13 cellular contexts compared by ENCODE assay signal in the genomic region with DNA sequence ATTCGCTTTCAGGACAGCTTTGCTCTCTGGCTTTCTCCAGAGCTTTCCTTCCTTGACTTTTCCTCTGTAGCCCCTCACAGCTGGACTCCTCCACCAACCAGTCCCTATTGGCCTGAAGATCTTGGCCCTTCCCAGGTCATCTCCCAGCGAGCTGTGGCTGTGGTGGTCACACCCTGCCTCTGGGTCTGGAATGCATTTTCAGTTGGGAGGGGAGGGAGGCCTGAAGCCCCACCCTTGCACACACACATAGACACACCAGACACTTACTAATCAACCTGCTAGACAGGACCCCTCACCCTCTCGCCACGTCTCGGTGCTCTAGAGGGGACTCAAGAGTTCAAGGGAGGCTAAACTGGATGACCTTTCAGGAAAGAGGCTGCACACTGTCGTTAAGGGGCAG. TPM values are rescaled to one million over a fixed set of nuclear protein-coding genes. Genes with fewer than 3 reads are reported as not detected.
A peak's percentile ranks its signal among the peaks of the same experiment; 100 is the strongest.
DNase-seq lines count a peak whose midpoint lies in the region; ATAC-seq and TF ChIP-seq lines count a peak whose summit lies in the region.
"Had no signal": no experiment of that assay in that cellular context is flagged by ENCODE, and none has a peak within 500 bp of the region (broad histone marks: within the 10 kb centered on the region; RNA-seq: fewer than 3 reads in every experiment).

No MANE protein-coding gene starts in this region.

- ATAC-seq in WTC11 (no peak), gastroesophageal sphincter (no peak), upper lobe of right lung (peak; percentile 17)
- ATAC-seq: CD8-positive, alpha-beta T cell had no signal

- H3K27ac Mint-ChIP-seq in WTC11, result peak overlapping the region; percentile 61
- peak overlapping the region; percentile 57 for H3K27ac Mint-ChIP-seq in progenitor cell of endocrine pancreas
- H3K27ac Mint-ChIP-seq: activated naive CD4-positive, alpha-beta T cell treated with anti-CD3 and anti-CD28 coated beads, Interleukin-2, amount 10 ng/mL, durations not matched to agents 7 days and 5 days; CD8-positive, alpha-beta T cell had no signal

- DNase-seq in WTC11 (ENCODE audit: low spot score) (no peak), progenitor cell of endocrine pancreas (ENCODE audit: low spot score, unreplicated experiment) (no peak), upper lobe of right lung (no peak), NCI-H2171 treated with DMSO at 0.1 percent for 48 hours (lab: John Stamatoyannopoulos, UW) (no peak), anterior cingulate cortex (lab: John Stamatoyannopoulos, UW) (no peak)
- DNase-seq in activated naive CD4-positive, alpha-beta T cell treated with anti-CD3 and anti-CD28 coated beads, Interleukin-2, amount 50 U/mL, for 16 hours, result no peak
- DNase-seq: activated naive CD4-positive, alpha-beta T cell treated with anti-CD3 and anti-CD28 coated beads, Interleukin-2, amount 10 ng/mL, durations not matched to agents 7 days and 5 days; CD8-positive, alpha-beta T cell; H7; stimulated activated CD4-positive, alpha-beta T cell treated with anti-CD3 and anti-CD28 coated beads, Interleukin-2, amount 100 ng/mL, for 48 hours had no signal

- no peaks in the 10 kb centered on the region for H3K27me3 Mint-ChIP-seq in WTC11 (ENCODE audit: low read depth)
- no peaks in the 10 kb centered on the region for H3K27me3 Mint-ChIP-seq in progenitor cell of endocrine pancreas
- H3K27me3 Mint-ChIP-seq: activated naive CD4-positive, alpha-beta T cell treated with anti-CD3 and anti-CD28 coated beads, Interleukin-2, amount 10 ng/mL, durations not matched to agents 7 days and 5 days had no signal

- H3K36me3 Mint-ChIP-seq in WTC11, result peaks cover 9% of the 10 kb centered on the region
- peaks cover 13% of the 10 kb centered on the region for H3K36me3 Mint-ChIP-seq in progenitor cell of endocrine pancreas (ENCODE audit: insufficient read depth)
- H3K36me3 Mint-ChIP-seq: activated naive CD4-positive, alpha-beta T cell treated with anti-CD3 and anti-CD28 coated beads, Interleukin-2, amount 10 ng/mL, durations not matched to agents 7 days and 5 days; CD8-positive, alpha-beta T cell had no signal

- no peak for TF ChIP-seq POLR2A in gastroesophageal sphincter (IDR thresholded peaks at IDR 0.05)

- no peaks in the 10 kb centered on the region for H3K27me3 ChIP-seq in gastroesophageal sphincter
- no peaks in the 10 kb centered on the region for H3K27me3 ChIP-seq in upper lobe of right lung
- H3K27me3 ChIP-seq: SJSA1 had no signal

- whole genome bisulfite sequencing in gastroesophageal sphincter (ENCODE audit: low coverage in 1 of 2), 2 donors, result 49 to 75% methylated on average over 2 to 3 of the region's 6 CpGs

- H3K27ac ChIP-seq in gastroesophageal sphincter, result peak overlapping the region; percentile 78 to 84 (median 82)
- peak overlapping the region; percentile 59 for H3K27ac ChIP-seq in upper lobe of right lung

- no peak overlapping the region for H3K4me3 ChIP-seq in gastroesophageal sphincter
- no peak overlapping the region for H3K4me3 ChIP-seq in upper lobe of right lung
- H3K4me3 ChIP-seq: lung, SJSA1 had no signal

- CTCF ChIA-PET in WTC11 (lab: Charles Lee), result interaction anchor here (0.5 kb wide), 2 partner anchors 11 to 301 kb away, joined by 5 to 6 read pairs; no protein-coding TSS in a partner anchor

- H3K4me1 ChIP-seq in gastroesophageal sphincter, result peaks cover 12 to 92% (median 41%) of the 10 kb centered on the region in 3 donors
- H3K4me1 ChIP-seq in upper lobe of right lung, result peaks cover 46% of the 10 kb centered on the region

- H3K36me3 ChIP-seq in gastroesophageal sphincter, result peaks cover 0 to 58% of the 10 kb centered on the region in 2 donors
- peaks cover 73% of the 10 kb centered on the region for H3K36me3 ChIP-seq in upper lobe of right lung

- peaks cover 42% of the 10 kb centered on the region for H3K4me1 Mint-ChIP-seq in WTC11
- H3K4me1 Mint-ChIP-seq in progenitor cell of endocrine pancreas (ENCODE audit: low read depth), result peaks cover 9% of the 10 kb centered on the region

- H3K9me3 Mint-ChIP-seq in WTC11 (no peaks in the 10 kb centered on the region), progenitor cell of endocrine pancreas (ENCODE audit: low read depth) (no peaks in the 10 kb centered on the region)
- H3K9me3 Mint-ChIP-seq: activated naive CD4-positive, alpha-beta T cell treated with anti-CD3 and anti-CD28 coated beads, Interleukin-2, amount 10 ng/mL, durations not matched to agents 7 days and 5 days; CD8-positive, alpha-beta T cell had no signal

- no peak for TF ChIP-seq EP300 in gastroesophageal sphincter (IDR thresholded peaks at IDR 0.05)

- H3K4me3 Mint-ChIP-seq in WTC11 (no peak overlapping the region), progenitor cell of endocrine pancreas (ENCODE audit: low read depth) (no peak overlapping the region)
- H3K4me3 Mint-ChIP-seq: activated naive CD4-positive, alpha-beta T cell treated with anti-CD3 and anti-CD28 coated beads, Interleukin-2, amount 10 ng/mL, durations not matched to agents 7 days and 5 days; CD8-positive, alpha-beta T cell had no signal

- H3K9me3 ChIP-seq in gastroesophageal sphincter (no peaks in the 10 kb centered on the region), upper lobe of right lung (no peaks in the 10 kb centered on the region)
- H3K9me3 ChIP-seq: SJSA1 had no signal

- intact Hi-C loops in upper lobe of right lung (cut with DNase I), result no loop called here

- POLR2A ChIA-PET in WTC11 (lab: Charles Lee), result no interaction called here

- TF ChIP-seq CTCF in WTC11 (IDR thresholded peaks at IDR 0.05) (no peak), gastroesophageal sphincter (IDR thresholded peaks at IDR 0.05) (no peak), progenitor cell of endocrine pancreas (IDR thresholded peaks at IDR 0.05; ENCODE audit: unreplicated experiment) (no peak), upper lobe of right lung (IDR thresholded peaks at IDR 0.05) (no peak)

TF ChIP-seq in WTC11, 78 proteins besides CTCF, POLR2A, EP300 and RAD21 (continues in another document):
- TF ChIP-seq CREB1 (CRISPR knock-in tag; IDR thresholded peaks at IDR 0.05), result no peak
- no peak for TF ChIP-seq SMAD4 (CRISPR knock-in tag; IDR thresholded peaks at IDR 0.05)
- TF ChIP-seq, protein P1, sequence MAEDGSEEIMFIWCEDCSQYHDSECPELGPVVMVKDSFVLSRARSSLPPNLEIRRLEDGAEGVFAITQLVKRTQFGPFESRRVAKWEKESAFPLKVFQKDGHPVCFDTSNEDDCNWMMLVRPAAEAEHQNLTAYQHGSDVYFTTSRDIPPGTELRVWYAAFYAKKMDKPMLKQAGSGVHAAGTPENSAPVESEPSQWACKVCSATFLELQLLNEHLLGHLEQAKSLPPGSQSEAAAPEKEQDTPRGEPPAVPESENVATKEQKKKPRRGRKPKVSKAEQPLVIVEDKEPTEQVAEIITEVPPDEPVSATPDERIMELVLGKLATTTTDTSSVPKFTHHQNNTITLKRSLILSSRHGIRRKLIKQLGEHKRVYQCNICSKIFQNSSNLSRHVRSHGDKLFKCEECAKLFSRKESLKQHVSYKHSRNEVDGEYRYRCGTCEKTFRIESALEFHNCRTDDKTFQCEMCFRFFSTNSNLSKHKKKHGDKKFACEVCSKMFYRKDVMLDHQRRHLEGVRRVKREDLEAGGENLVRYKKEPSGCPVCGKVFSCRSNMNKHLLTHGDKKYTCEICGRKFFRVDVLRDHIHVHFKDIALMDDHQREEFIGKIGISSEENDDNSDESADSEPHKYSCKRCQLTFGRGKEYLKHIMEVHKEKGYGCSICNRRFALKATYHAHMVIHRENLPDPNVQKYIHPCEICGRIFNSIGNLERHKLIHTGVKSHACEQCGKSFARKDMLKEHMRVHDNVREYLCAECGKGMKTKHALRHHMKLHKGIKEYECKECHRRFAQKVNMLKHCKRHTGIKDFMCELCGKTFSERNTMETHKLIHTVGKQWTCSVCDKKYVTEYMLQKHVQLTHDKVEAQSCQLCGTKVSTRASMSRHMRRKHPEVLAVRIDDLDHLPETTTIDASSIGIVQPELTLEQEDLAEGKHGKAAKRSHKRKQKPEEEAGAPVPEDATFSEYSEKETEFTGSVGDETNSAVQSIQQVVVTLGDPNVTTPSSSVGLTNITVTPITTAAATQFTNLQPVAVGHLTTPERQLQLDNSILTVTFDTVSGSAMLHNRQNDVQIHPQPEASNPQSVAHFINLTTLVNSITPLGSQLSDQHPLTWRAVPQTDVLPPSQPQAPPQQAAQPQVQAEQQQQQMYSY (CRISPR knock-in tag; IDR thresholded peaks at IDR 0.05), result no peak
- TF ChIP-seq EMX1 (CRISPR knock-in tag; IDR thresholded peaks at IDR 0.05), result no peak
- TF ChIP-seq ERG (CRISPR knock-in tag; IDR thresholded peaks at IDR 0.05), result no peak
- TF ChIP-seq E2F5 (CRISPR knock-in tag; IDR thresholded peaks at IDR 0.05), result no peak

RNA-seq across cellular contexts. Expression of gene JDP2, which starts 13.9 kb away (rescaled TPM):
- 17.9 to 23.3 TPM (median 21.8 TPM) in 3 replicates for total RNA-seq in WTC11 (2021)
- 10 to 100 TPM; 55.6 to 90.0 (median 70.8) TPM for total RNA-seq in gastroesophageal sphincter
- 13.1 and 16.7 TPM in 2 replicates for total RNA-seq in progenitor cell of endocrine pancreas
- total RNA-seq in upper lobe of right lung, result 58.0 TPM
- total RNA-seq: CD8-positive, alpha-beta T cell had no signal
